In the genomic region with DNA sequence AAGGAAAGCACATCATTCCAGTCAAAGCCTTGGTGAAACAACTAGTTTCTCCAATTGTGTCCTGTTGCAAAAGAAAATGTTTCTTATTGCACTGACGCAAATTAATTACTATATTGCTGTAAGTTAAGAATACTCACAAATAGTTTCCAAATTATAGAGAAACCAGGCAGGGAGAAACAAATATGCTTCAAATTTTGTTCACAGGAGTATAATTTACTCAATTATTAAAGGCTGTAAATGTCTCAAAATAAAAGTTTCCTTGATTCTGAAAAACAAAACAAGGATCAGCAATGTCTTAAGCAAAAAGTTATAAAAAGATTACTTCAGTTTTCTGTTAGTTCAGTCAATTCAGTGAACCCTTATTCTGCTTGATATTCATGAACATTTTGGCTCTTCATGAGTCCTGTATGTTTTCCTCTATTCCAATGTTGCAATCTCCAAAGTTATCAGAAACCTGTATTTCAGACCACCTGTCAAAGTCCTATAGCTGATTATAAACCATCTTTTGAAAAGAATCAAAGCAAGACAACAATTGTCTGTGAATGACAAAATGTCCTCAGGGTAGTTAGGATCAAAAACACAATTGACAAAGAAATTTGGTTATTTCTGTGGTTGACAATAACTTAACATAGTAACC, we compare ENCODE assay signal across 27 cellular contexts. TPM values are rescaled to one million over a fixed set of nuclear protein-coding genes. Genes with fewer than 3 reads are reported as not detected.
"Had no signal": no experiment of that assay in that cellular context is flagged by ENCODE, and none has a peak within 500 bp of the region (broad histone marks: within the 10 kb centered on the region; RNA-seq: fewer than 3 reads in every experiment).

No MANE protein-coding gene starts in this region.

- H3K4me2 ChIP-seq: hepatocyte, smooth muscle cell had no signal

- H3K4me3 ChIP-seq: hepatocyte, left lung, lower lobe of right lung, ovary, right atrium auricular region, right lobe of liver, smooth muscle cell, stomach, testis, thyroid gland, transverse colon, upper lobe of left lung, vagina had no signal

- FAIRE-seq: keratinocyte had no signal

- H3K9me3 ChIP-seq: lower lobe of right lung, ovary, right lobe of liver, testis, thyroid gland, transverse colon, vagina had no signal

- H3K27ac ChIP-seq: hepatocyte, left lung, lower lobe of right lung, ovary, right atrium auricular region, right lobe of liver, stomach, testis, thyroid gland, transverse colon, upper lobe of left lung, vagina had no signal

- H3K27me3 ChIP-seq: ovary, right atrium auricular region, right lobe of liver, testis, thyroid gland, upper lobe of left lung, vagina had no signal

- DNase-seq: kidney glomerular epithelial cell; left cardiac atrium; left lung; lower lobe of right lung; mammary epithelial cell; mesenchymal stem cell; naive thymus-derived CD4-positive, alpha-beta T cell; ovary; right lobe of liver; stimulated activated CD4-positive, alpha-beta T cell treated with anti-CD3 and anti-CD28 coated beads, Interleukin-2, amount 100 ng/mL, for 24 hours; stimulated activated CD4-positive, alpha-beta T cell treated with anti-CD3 and anti-CD28 coated beads, Interleukin-4, amount 100 ng/mL, for 1 hour; stimulated activated naive B cell treated with anti-CD40 and anti-IgM and Interleukin-4, amounts not matched to agents 10 μg/mL and 1 μg/mL and 100 μg/mL, for 72 hours; stimulated activated naive CD8-positive, alpha-beta T cell treated with anti-CD3 and anti-CD28 coated beads, Interleukin-15, Interleukin-2, amounts not matched to agents 100 U/mL and 50 U/mL, for 24 hours; stomach; testis; thyroid gland; transverse colon; upper lobe of left lung had no signal

- H3K4me1 ChIP-seq: left lung, lower lobe of right lung, right atrium auricular region, right lobe of liver, stomach, testis, thyroid gland, transverse colon, upper lobe of left lung, vagina had no signal

- H3K36me3 ChIP-seq: left lung, lower lobe of right lung, ovary, right atrium auricular region, right lobe of liver, stomach, thyroid gland, transverse colon, upper lobe of left lung, vagina had no signal

- H3K79me2 ChIP-seq: hepatocyte had no signal

- H2AFZ ChIP-seq: hepatocyte had no signal

RNA-seq across cellular contexts. Expression of a gene that starts 11.7 kb away (rescaled TPM):
- total RNA-seq: mammary epithelial cell; mononuclear cell; naive thymus-derived CD4-positive, alpha-beta T cell; natural killer cell treated with Interleukin-12 subunit alpha and Interleukin-12 subunit beta and Interleukin-15 and Interleukin-18, amount 100 ng/mL, for 72 hours; pulmonary artery endothelial cell; smooth muscle cell had no signal
- polyA plus RNA-seq: keratinocyte, neural cell, smooth muscle cell had no signal
